Comparison of ENCODE assay signal across 13 cellular contexts in the genomic region with DNA sequence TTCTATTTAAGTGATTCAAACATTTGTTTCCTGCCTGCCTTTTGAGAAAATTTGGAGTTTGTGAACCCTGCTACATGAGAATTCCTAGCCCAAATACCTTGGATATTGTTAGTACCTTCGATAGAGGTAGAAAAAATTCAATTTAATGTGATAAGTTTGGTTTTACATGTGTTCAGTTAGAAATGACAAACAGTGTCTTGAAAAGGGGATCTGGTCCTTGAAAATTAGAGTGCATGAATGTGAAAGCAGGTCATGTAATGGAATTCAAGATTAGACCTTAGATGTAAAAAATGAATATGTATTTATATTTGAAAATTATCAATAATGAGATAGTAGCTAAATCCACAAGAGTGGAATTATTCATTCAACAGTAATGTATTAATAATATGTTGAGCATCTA.
DNase-seq lines count a peak whose midpoint lies in the region; ATAC-seq and TF ChIP-seq lines count a peak whose summit lies in the region.
"Had no signal": no experiment of that assay in that cellular context is flagged by ENCODE, and none has a peak within 500 bp of the region (broad histone marks: within the 10 kb centered on the region; RNA-seq: fewer than 3 reads in every experiment).

No MANE protein-coding gene starts in this region.

- no peaks in the 10 kb centered on the region for H3K4me1 ChIP-seq in gastrocnemius medialis

- in situ Hi-C loops in gastrocnemius medialis (cut with MboI; ENCODE audit: low sequenced_read_pairs in 4 of 4) = no loop called here

- H3K4me1 Mint-ChIP-seq in activated CD8-positive, alpha-beta memory T cell treated with anti-CD3 and anti-CD28 coated beads, Interleukin-2, amount 10 ng/mL, durations not matched to agents 7 days and 5 days = peaks cover 48% of the 10 kb centered on the region
- peaks cover 11 to 13% of the 10 kb centered on the region in 2 donors for H3K4me1 Mint-ChIP-seq in natural killer cell treated with Interleukin-12 subunit alpha and Interleukin-12 subunit beta and Interleukin-15 and Interleukin-18, amount 100 ng/mL, for 72 hours (ENCODE audit: low read depth in 2 of 2)
- H3K4me1 Mint-ChIP-seq: nephron had no signal

- H3K9me3 ChIP-seq in gastrocnemius medialis = no peaks in the 10 kb centered on the region
- H3K9me3 ChIP-seq: stomach had no signal

- TF ChIP-seq CTCF in gastrocnemius medialis (IDR thresholded peaks at IDR 0.05 in 4 of 5, conservative IDR thresholded peaks at IDR 0.05 in 1 of 5) = no peak

- H3K4me3 Mint-ChIP-seq in activated CD8-positive, alpha-beta memory T cell treated with anti-CD3 and anti-CD28 coated beads, Interleukin-2, amount 10 ng/mL, durations not matched to agents 7 days and 5 days = peak overlapping the region; percentile 19
- peak overlapping the region; percentile 56 for H3K4me3 Mint-ChIP-seq in natural killer cell treated with Interleukin-12 subunit alpha and Interleukin-12 subunit beta and Interleukin-15 and Interleukin-18, amount 100 ng/mL, for 72 hours
- H3K4me3 Mint-ChIP-seq: nephron had no signal

- H3K36me3 Mint-ChIP-seq in activated CD8-positive, alpha-beta memory T cell treated with anti-CD3 and anti-CD28 coated beads, Interleukin-2, amount 10 ng/mL, durations not matched to agents 7 days and 5 days = peaks cover 39% of the 10 kb centered on the region
- peaks cover 5% of the 10 kb centered on the region for H3K36me3 Mint-ChIP-seq in natural killer cell treated with Interleukin-12 subunit alpha and Interleukin-12 subunit beta and Interleukin-15 and Interleukin-18, amount 100 ng/mL, for 72 hours

- H3K4me3 ChIP-seq in gastrocnemius medialis = no peak overlapping the region
- H3K4me3 ChIP-seq: stomach had no signal

- peaks cover 0 to 33% of the 10 kb centered on the region in 2 donors for H3K36me3 ChIP-seq in gastrocnemius medialis

- H3K27ac Mint-ChIP-seq in activated CD8-positive, alpha-beta memory T cell treated with anti-CD3 and anti-CD28 coated beads, Interleukin-2, amount 10 ng/mL, durations not matched to agents 7 days and 5 days = peak overlapping the region; percentile 75
- peak overlapping the region; percentile 45 to 50 for H3K27ac Mint-ChIP-seq in natural killer cell treated with Interleukin-12 subunit alpha and Interleukin-12 subunit beta and Interleukin-15 and Interleukin-18, amount 100 ng/mL, for 72 hours
- H3K27ac Mint-ChIP-seq: nephron had no signal

- H3K27me3 Mint-ChIP-seq in activated CD8-positive, alpha-beta memory T cell treated with anti-CD3 and anti-CD28 coated beads, Interleukin-2, amount 10 ng/mL, durations not matched to agents 7 days and 5 days = no peaks in the 10 kb centered on the region
- no peaks in the 10 kb centered on the region for H3K27me3 Mint-ChIP-seq in natural killer cell treated with Interleukin-12 subunit alpha and Interleukin-12 subunit beta and Interleukin-15 and Interleukin-18, amount 100 ng/mL, for 72 hours

- intact Hi-C loops in gastrocnemius medialis (cut with DNase I; ENCODE audit: low total_unique reads) = no loop called here

- DNase-seq in activated CD8-positive, alpha-beta memory T cell treated with anti-CD3 and anti-CD28 coated beads, Interleukin-2, amount 10 ng/mL, durations not matched to agents 7 days and 5 days = no peak
- DNase-seq in activated CD8-positive, alpha-beta memory T cell treated with anti-CD3 and anti-CD28 coated beads, Interleukin-2, amount 50 U/mL, for 4 hours = no peak
- no peak for DNase-seq in natural killer cell treated with Interleukin-12 subunit alpha and Interleukin-12 subunit beta and Interleukin-15 and Interleukin-18, amount 100 ng/mL, for 72 hours (ENCODE audit: low spot score)
- no peak for DNase-seq in gastrocnemius medialis
- no peak for DNase-seq in NCI-H774 (lab: John Stamatoyannopoulos, UW)
- no peak for DNase-seq in T-helper 2 cell
- DNase-seq: 8988T, DMS79 treated with DMSO at 0.1 percent for 48 hours, NCI-H2029 treated with DMSO at 0.1 percent for 48 hours, stomach had no signal

- no peak for TF ChIP-seq POLR2A in gastrocnemius medialis (IDR thresholded peaks at IDR 0.05)

- CTCF ChIA-PET in activated CD8-positive, alpha-beta memory T cell treated with anti-CD3 and anti-CD28 coated beads, Interleukin-2, amount 10 ng/mL, durations not matched to agents 7 days and 5 days (lab: Charles Lee) = interaction anchor here (1.2 kb wide), 1 partner anchor 10 kb away, joined by 4 read pairs; no protein-coding TSS in a partner anchor

- H3K27me3 ChIP-seq in gastrocnemius medialis = no peaks in the 10 kb centered on the region
- H3K27me3 ChIP-seq: stomach had no signal

- no peak overlapping the region for H3K27ac ChIP-seq in gastrocnemius medialis
- H3K27ac ChIP-seq: stomach had no signal

- H3K9me3 Mint-ChIP-seq in activated CD8-positive, alpha-beta memory T cell treated with anti-CD3 and anti-CD28 coated beads, Interleukin-2, amount 10 ng/mL, durations not matched to agents 7 days and 5 days (ENCODE audit: low read depth) = no peaks in the 10 kb centered on the region
- no peaks in the 10 kb centered on the region for H3K9me3 Mint-ChIP-seq in natural killer cell treated with Interleukin-12 subunit alpha and Interleukin-12 subunit beta and Interleukin-15 and Interleukin-18, amount 100 ng/mL, for 72 hours
- H3K9me3 Mint-ChIP-seq: nephron had no signal

- ATAC-seq in activated CD8-positive, alpha-beta memory T cell treated with anti-CD3 and anti-CD28 coated beads, Interleukin-2, amount 10 ng/mL, durations not matched to agents 7 days and 5 days = no peak
- ATAC-seq in GM21825 (IDR thresholded peaks at IDR 0.05; ENCODE audit: unreplicated experiment) (peak; percentile 23), HG03354 (IDR thresholded peaks at IDR 0.05; ENCODE audit: poor library complexity, severe bottlenecking, unreplicated experiment) (peak; percentile 29), gastrocnemius medialis (no peak)
- ATAC-seq in natural killer cell treated with Interleukin-12 subunit alpha and Interleukin-12 subunit beta and Interleukin-15 and Interleukin-18, amount 100 ng/mL, for 72 hours = no peak

Comparison
In these comparisons a context has a peak if more than half of its experiments do, and no peak if none do; other contexts are left out.
1. ATAC-seq: peak in GM21825 (single experiment) and HG03354 (single experiment); none in activated CD8-positive, alpha-beta memory T cell treated with anti-CD3 and anti-CD28 coated beads, Interleukin-2, amount 10 ng/mL, durations not matched to agents 7 days and 5 days (single experiment), natural killer cell treated with Interleukin-12 subunit alpha and Interleukin-12 subunit beta and Interleukin-15 and Interleukin-18, amount 100 ng/mL, for 72 hours (0 of 2) and gastrocnemius medialis (0 of 2).